Comparison of ENCODE assay signal across 18 cellular contexts in genomic region chr20:63093966-63094766, GRCh38.
A peak's percentile ranks its signal among the peaks of the same experiment; 100 is the strongest.
DNase-seq lines count a peak whose midpoint lies in the region; ATAC-seq, FAIRE-seq and TF ChIP-seq lines count a peak whose summit lies in the region.
"Had no signal": no experiment of that assay in that cellular context is flagged by ENCODE, and none has a peak within 500 bp of the region (broad histone marks: within the 10 kb centered on the region; RNA-seq: fewer than 3 reads in every experiment).

No MANE protein-coding gene starts in this region.

- TF ChIP-seq CTCF in VCaP (conservative IDR thresholded peaks at IDR 0.05) = no peak
- no peak for TF ChIP-seq CTCF in kidney (IDR thresholded peaks at IDR 0.05; ENCODE audit: borderline replicate concordance, extremely low read depth, insufficient read depth)
- no peak for TF ChIP-seq CTCF in transverse colon (IDR thresholded peaks at IDR 0.05)

- WGBS in transverse colon (ENCODE audit: low coverage in 1 of 2), 2 donors = 68% methylated on average over 20 of the region's 37 CpGs; no CpG with 5 or more reads in 1 of the 2 donors

- H3K9me3 Mint-ChIP-seq in stimulated activated naive B cell treated with anti-CD40 and anti-IgM and Interleukin-4, amounts not matched to agents 10 μg/mL and 1 μg/mL and 100 μg/mL, for 72 hours = no peaks in the 10 kb centered on the region
- H3K9me3 Mint-ChIP-seq: activated B cell treated with CpG ODN at 0.5 μM for 24 hours, mesothelial cell of epicardium had no signal

- H3K4me1 Mint-ChIP-seq in stimulated activated naive B cell treated with anti-CD40 and anti-IgM and Interleukin-4, amounts not matched to agents 10 μg/mL and 1 μg/mL and 100 μg/mL, for 72 hours = no peaks in the 10 kb centered on the region
- H3K4me1 Mint-ChIP-seq: activated B cell treated with CpG ODN at 0.5 μM for 24 hours, mesothelial cell of epicardium had no signal

- in situ Hi-C loops in transverse colon (cut with MboI; ENCODE audit: low pct_ligation_motif_present in 1 of 4, low pct_unique_long_range_greater_than_20kb in 1 of 4, low sequenced_read_pairs in 3 of 4) = no loop called here

- DNase-seq in activated naive CD4-positive, alpha-beta T cell treated with anti-CD3 and anti-CD28 coated beads, Interleukin-2, amount 50 U/mL, for 16 hours = peak; percentile 9
- DNase-seq in activated naive CD4-positive, alpha-beta T cell (lab: John Stamatoyannopoulos, UW) = no peak
- DNase-seq in kidney (peak; percentile 53), transverse colon (peak; percentile 4), GM19239 (ENCODE audit: insufficient read length, low spot score) (no peak)
- DNase-seq in stimulated activated naive B cell treated with anti-CD40 and anti-IgM and Interleukin-4, amounts not matched to agents 10 μg/mL and 1 μg/mL and 100 μg/mL, for 72 hours = no peak
- DNase-seq: activated B cell treated with CpG ODN at 0.5 μM for 24 hours; effector CD8-positive, alpha-beta T cell; NCI-H187 treated with DMSO at 0.1 percent for 48 hours; NCI-H446; stimulated activated CD4-positive, alpha-beta T cell treated with anti-CD3 and anti-CD28 coated beads, Interleukin-1b, Interleukin-23, amount 100 ng/mL, for 48 hours had no signal

- H3K4me1 ChIP-seq in kidney (ENCODE audit: control insufficient read depth in 1 of 2, insufficient read depth in 1 of 2, low read depth in 1 of 2, low read length in 2 of 2) (no peaks in the 10 kb centered on the region), transverse colon (no peaks in the 10 kb centered on the region)

- H3K36me3 ChIP-seq in kidney (ENCODE audit: control insufficient read depth in 1 of 2, insufficient read depth in 2 of 2, low read length in 2 of 2) (no peaks in the 10 kb centered on the region), transverse colon (no peaks in the 10 kb centered on the region)
- H3K36me3 ChIP-seq: cardiac muscle cell had no signal

- H3K4me3 ChIP-seq in kidney (ENCODE audit: low read length in 2 of 2) (no peak overlapping the region), transverse colon (no peak overlapping the region)
- H3K4me3 ChIP-seq: cardiac muscle cell had no signal

- ATAC-seq in GM18517 (IDR thresholded peaks at IDR 0.05; ENCODE audit: unreplicated experiment) = no peak
- ATAC-seq in stimulated activated naive B cell treated with anti-CD40 and anti-IgM and Interleukin-4, amounts not matched to agents 10 μg/mL and 1 μg/mL and 100 μg/mL, for 72 hours (replicated peaks) = no peak
- ATAC-seq: sciatic nerve had no signal

- H3K27me3 ChIP-seq in transverse colon = peaks cover 70% of the 10 kb centered on the region

- no peak overlapping the region for H3K4me3 Mint-ChIP-seq in stimulated activated naive B cell treated with anti-CD40 and anti-IgM and Interleukin-4, amounts not matched to agents 10 μg/mL and 1 μg/mL and 100 μg/mL, for 72 hours
- H3K4me3 Mint-ChIP-seq: activated B cell treated with CpG ODN at 0.5 μM for 24 hours, mesothelial cell of epicardium had no signal

- no peak overlapping the region for H3K9ac ChIP-seq in kidney (ENCODE audit: low read length in 2 of 2)

- no peaks in the 10 kb centered on the region for H3K9me3 ChIP-seq in kidney (ENCODE audit: control insufficient read depth in 1 of 2, low read length in 2 of 2)
- no peaks in the 10 kb centered on the region for H3K9me3 ChIP-seq in transverse colon
- H3K9me3 ChIP-seq: Caco-2 had no signal

- intact Hi-C loops in kidney (cut with DNase I) = no loop called here
- intact Hi-C loops in transverse colon (cut with DNase I; ENCODE audit: low total_unique reads) = no loop called here

- no peak for TF ChIP-seq EP300 in transverse colon (IDR thresholded peaks at IDR 0.05; ENCODE audit: low read depth)

- H3K27ac Mint-ChIP-seq in stimulated activated naive B cell treated with anti-CD40 and anti-IgM and Interleukin-4, amounts not matched to agents 10 μg/mL and 1 μg/mL and 100 μg/mL, for 72 hours = no peak overlapping the region
- H3K27ac Mint-ChIP-seq: activated B cell treated with CpG ODN at 0.5 μM for 24 hours, mesothelial cell of epicardium had no signal

- FAIRE-seq in kidney (lab: Jason Lieb, UNC) (no peak), GM19239 (lab: Jason Lieb, UNC) (no peak)

- 0 out of 2 replicates have a peak overlapping the region, but pooled peaks have one; percentile 23 for H3K27ac ChIP-seq in VCaP
- H3K27ac ChIP-seq in kidney (ENCODE audit: low read depth in 2 of 2, low read length in 2 of 2) = no peak overlapping the region
- no peak overlapping the region for H3K27ac ChIP-seq in transverse colon
- H3K27ac ChIP-seq: cardiac muscle cell, RWPE1 had no signal

- peaks cover 20 to 34% of the 10 kb centered on the region in 2 donors for H3K27me3 Mint-ChIP-seq in stimulated activated naive B cell treated with anti-CD40 and anti-IgM and Interleukin-4, amounts not matched to agents 10 μg/mL and 1 μg/mL and 100 μg/mL, for 72 hours

- H3K36me3 Mint-ChIP-seq in stimulated activated naive B cell treated with anti-CD40 and anti-IgM and Interleukin-4, amounts not matched to agents 10 μg/mL and 1 μg/mL and 100 μg/mL, for 72 hours = no peaks in the 10 kb centered on the region
- H3K36me3 Mint-ChIP-seq: mesothelial cell of epicardium had no signal

- no peak for TF ChIP-seq POLR2A in transverse colon (IDR thresholded peaks at IDR 0.05)

Comparison
In these comparisons a context has a peak if more than half of its experiments do, and no peak if none do; other contexts are left out.
1. DNase-seq: peak in activated naive CD4-positive, alpha-beta T cell treated with anti-CD3 and anti-CD28 coated beads, Interleukin-2, amount 50 U/mL, for 16 hours (single experiment), kidney (single experiment) and transverse colon (single experiment); none in activated naive CD4-positive, alpha-beta T cell (0 of 4), stimulated activated naive B cell treated with anti-CD40 and anti-IgM and Interleukin-4, amounts not matched to agents 10 μg/mL and 1 μg/mL and 100 μg/mL, for 72 hours (single experiment) and GM19239 (single experiment).